15 cellular contexts compared by ENCODE assay signal in genomic region chr17:57090560-57091185, GRCh38. TPM values are rescaled to one million over a fixed set of nuclear protein-coding genes. Genes with fewer than 3 reads are reported as not detected.
DNase-seq lines count a peak whose midpoint lies in the region; ATAC-seq, FAIRE-seq and TF ChIP-seq lines count a peak whose summit lies in the region.
"Had no signal": no experiment of that assay in that cellular context is flagged by ENCODE, and none has a peak within 500 bp of the region (broad histone marks: within the 10 kb centered on the region; RNA-seq: fewer than 3 reads in every experiment).

No MANE protein-coding gene starts in this region.

- CTCF ChIA-PET in HepG2 (lab: Yijun Ruan, JAX; ENCODE audit: low intra/inter-chr PET ratio, low total read pairs) = no interaction called here

- POLR2A ChIA-PET in HepG2 (lab: Yijun Ruan, JAX) = interaction anchor here (0.6 kb wide), 1 partner anchor 487 kb away, joined by 3 read pairs; no protein-coding TSS in a partner anchor

- H3K79me2 ChIP-seq in HepG2 (ENCODE audit: insufficient read depth, low read length) = peaks cover 97% of the 10 kb centered on the region

- H3K27ac ChIP-seq in HepG2 (ENCODE audit: extremely low read length, insufficient read depth, low read length) (no peak overlapping the region), right lobe of liver (peak overlapping the region in 1 of 3 donors; percentile 25), esophagus (ENCODE audit: low read depth in 2 of 2, low read length in 1 of 2) (peak overlapping the region; percentile 53 to 66), muscle layer of duodenum (ENCODE audit: low read length) (peak overlapping the region; percentile 86)
- H3K27ac ChIP-seq: brain microvascular endothelial cell, foreskin keratinocyte had no signal

- peaks cover 80% of the 10 kb centered on the region for H3K4me1 ChIP-seq in HepG2 (ENCODE audit: insufficient read depth, low read length)
- H3K4me1 ChIP-seq in right lobe of liver = peaks cover 0 to 58% (median 28%) of the 10 kb centered on the region in 4 donors
- H3K4me1 ChIP-seq in esophagus (ENCODE audit: control insufficient read depth in 2 of 2, insufficient read depth in 2 of 2, low read length in 1 of 2) = peaks cover 2 to 11% of the 10 kb centered on the region in 2 donors
- peaks cover 24 to 46% of the 10 kb centered on the region in 2 donors for H3K4me1 ChIP-seq in muscle layer of duodenum (ENCODE audit: control insufficient read depth in 1 of 2, insufficient read depth in 2 of 2, low read length in 2 of 2)

- no peak for TF ChIP-seq POLR2A in HepG2 (IDR thresholded peaks at IDR 0.05; ENCODE audit: insufficient read depth in 1 of 2, low read depth in 2 of 2, low read length in 2 of 2)
- TF ChIP-seq POLR2A in right lobe of liver (IDR thresholded peaks at IDR 0.05) = no peak

- H3K9ac ChIP-seq in HepG2 (ENCODE audit: insufficient read depth, low read depth, low read length) = no peak overlapping the region

- H3K4me3 ChIP-seq in HepG2 (replicated peaks in 1 of 3; ENCODE audit: insufficient read depth in 1 of 3, low read depth in 2 of 3, low read length in 3 of 3) = no peak overlapping the region
- H3K4me3 ChIP-seq in right lobe of liver = no peak overlapping the region
- no peak overlapping the region for H3K4me3 ChIP-seq in esophagus (ENCODE audit: low read depth in 1 of 2, low read length in 2 of 2)
- no peak overlapping the region for H3K4me3 ChIP-seq in muscle layer of duodenum (ENCODE audit: low read depth in 1 of 2, low read length in 2 of 2)

- TF ChIP-seq EP300 in HepG2 (IDR thresholded peaks at IDR 0.05; ENCODE audit: low read depth in 2 of 2, low read length in 2 of 2) = no peak
- TF ChIP-seq EP300 in HepG2 (CRISPR knock-in tag; IDR thresholded peaks at IDR 0.05; ENCODE audit: borderline replicate concordance) = no peak

- in situ Hi-C loops in HepG2 (cut with HindIII; ENCODE audit: extremely low pct_ligation_motif_present, low pct_unique_long_range_greater_than_20kb) = no loop called here

- TF ChIP-seq RAD21 in HepG2 (CRISPR knock-in tag; IDR thresholded peaks at IDR 0.05) = no peak

- H3K36me3 ChIP-seq in HepG2 (replicated peaks in 1 of 2; ENCODE audit: control insufficient read depth in 1 of 2, insufficient read depth in 2 of 2, low read length in 2 of 2) (peaks cover 2 to 29% of the 10 kb centered on the region in 2 experiments; a peak in 2 of 5 replicates), right lobe of liver (no peaks in the 10 kb centered on the region), esophagus (ENCODE audit: control insufficient read depth in 2 of 2, insufficient read depth in 2 of 2, low read length in 1 of 2) (no peaks in the 10 kb centered on the region), muscle layer of duodenum (ENCODE audit: control insufficient read depth in 1 of 2, insufficient read depth in 2 of 2, low read length in 2 of 2) (no peaks in the 10 kb centered on the region)
- H3K36me3 ChIP-seq: brain microvascular endothelial cell had no signal

- TF ChIP-seq CTCF in HepG2 (CRISPR knock-in tag; IDR thresholded peaks at IDR 0.05) (no peak), right lobe of liver (IDR thresholded peaks at IDR 0.05) (no peak)

- BruUV-seq in HepG2 (replicated peaks; lab: Mats Ljungman, UMichigan) = no TSS peak

- no peak for DNase-seq in HepG2 (ENCODE audit: low spot score)
- no peak for DNase-seq in right lobe of liver
- DNase-seq in KG1 (lab: John Stamatoyannopoulos, UW) = no peak
- DNase-seq in NK-92 (lab: John Stamatoyannopoulos, UW; ENCODE audit: unreplicated experiment) = no peak
- DNase-seq in activated naive CD4-positive, alpha-beta T cell treated with anti-CD3 and anti-CD28 coated beads, Interleukin-2, amount 50 U/mL, for 16 hours = no peak
- no peak for DNase-seq in NCI-H2029 (lab: John Stamatoyannopoulos, UW)
- DNase-seq: ACHN; activated T-cell treated with anti-CD3 and anti-CD28 coated beads, Interleukin-2, amount 50 U/mL, for 1 hour; brain microvascular endothelial cell; foreskin keratinocyte; mesendoderm; NCI-H2081 treated with DMSO at 0.1 percent for 48 hours had no signal

- H3K27me3 ChIP-seq in HepG2 (ENCODE audit: control insufficient read depth in 1 of 2, insufficient read depth in 2 of 2, low read length in 2 of 2) = no peaks in the 10 kb centered on the region; a peak in 1 of 5 replicates
- no peaks in the 10 kb centered on the region for H3K27me3 ChIP-seq in right lobe of liver
- H3K27me3 ChIP-seq in esophagus (ENCODE audit: control insufficient read depth in 1 of 2, insufficient read depth in 2 of 2, low read length in 2 of 2) = no peaks in the 10 kb centered on the region
- H3K27me3 ChIP-seq in muscle layer of duodenum (ENCODE audit: low read depth, low read length) = no peaks in the 10 kb centered on the region
- H3K27me3 ChIP-seq: brain microvascular endothelial cell, foreskin keratinocyte had no signal

- no peak for FAIRE-seq in HepG2 (lab: Jason Lieb, UNC)

- H2AFZ ChIP-seq in HepG2 (ENCODE audit: low read length) = no peak overlapping the region

- 87% methylated on average over 4 of the region's 4 CpGs for WGBS in HepG2 (ENCODE audit: low lambda C conversion rate)
- 36% methylated on average over 3 of the region's 4 CpGs for WGBS in right lobe of liver (ENCODE audit: insufficient coverage, low coverage, low lambda C conversion rate, missing lambda C conversion rate)
- 42 to 46% methylated on average over 4 of the region's 4 CpGs for WGBS in esophagus, 2 donors

- peaks cover 82% of the 10 kb centered on the region for H4K20me1 ChIP-seq in HepG2 (ENCODE audit: insufficient read depth, low read length)

- ATAC-seq in HepG2 (no peak), right lobe of liver (no peak)
- ATAC-seq: foreskin keratinocyte, Panc1 had no signal

- H3K4me2 ChIP-seq in HepG2 (ENCODE audit: low read depth, low read length) = no peak overlapping the region

- no peaks in the 10 kb centered on the region for H3K9me3 ChIP-seq in HepG2 (ENCODE audit: low read length)
- H3K9me3 ChIP-seq in right lobe of liver = no peaks in the 10 kb centered on the region
- H3K9me3 ChIP-seq in esophagus (ENCODE audit: control insufficient read depth in 2 of 2, insufficient read depth in 1 of 2, low read depth in 1 of 2, low read length in 1 of 2) = no peaks in the 10 kb centered on the region
- no peaks in the 10 kb centered on the region for H3K9me3 ChIP-seq in muscle layer of duodenum (ENCODE audit: control insufficient read depth in 1 of 2, low read length in 2 of 2)

- intact Hi-C loops in HepG2 (cut with micrococcal nuclease; ENCODE audit: unreplicated experiment) = no loop called here
- intact Hi-C loops in right lobe of liver (cut with DNase I) = no loop called here

TF ChIP-seq in HepG2, 621 proteins besides CTCF, POLR2A, EP300 and RAD21:
- TF ChIP-seq DR1 (CRISPR knock-in tag; IDR thresholded peaks at IDR 0.05) (0 out of 2 replicates have a peak, but pooled peaks have one; percentile 21), RBM22 (optimal IDR thresholded peaks at IDR 0.05; ENCODE audit: low read length) (peak; percentile 74), ZNF230 (CRISPR knock-in tag; IDR thresholded peaks at IDR 0.05) (no peak)
TF ChIP-seq in HepG2: peak in this region for 2.

RNA-seq across cellular contexts. Expression of gene AKAP1, which starts 5.6 kb away (rescaled TPM):
- total RNA-seq in HepG2 (2016; rRNA removed; fragmentation: Illumina TruSeq; extraction: Trizol) (46.4 and 101 TPM in 2 replicates), right lobe of liver (10 to 100 TPM; 31.2 to 58.5 (median 43.1) TPM)
- total RNA-seq in HepG2 (2016; cell fraction: cytosol; rRNA removed; fragmentation: Illumina TruSeq; extraction: Trizol; ENCODE audit: low read depth) = 18.6 and 20.2 TPM in 2 replicates
- 43.3 and 95.2 TPM in 2 replicates for total RNA-seq in HepG2 (2016; cell fraction: insoluble cytoplasmic fraction; rRNA removed; fragmentation: Illumina TruSeq; extraction: Trizol)
- total RNA-seq in HepG2 (2016; cell fraction: membrane; rRNA removed; fragmentation: Illumina TruSeq; extraction: Trizol) = 44.9 and 47.5 TPM in 2 replicates
- total RNA-seq in HepG2 (2016; cell fraction: nucleus; rRNA removed; fragmentation: Illumina TruSeq; extraction: Trizol) = 119 and 142 TPM in 2 replicates
- polyA plus RNA-seq in HepG2 (2011; rRNA removed) (131 and 136 TPM in 2 replicates), esophagus (10 to 100 TPM; 15.1 to 27.8 TPM)
- polyA plus RNA-seq in HepG2 (2011; cell fraction: cytosol; rRNA removed) = 93.5 and 109 TPM in 2 replicates
- polyA plus RNA-seq in HepG2 (2011; cell fraction: nucleus; rRNA removed) = 234 and 300 TPM in 2 replicates
- 66.3 and 68.8 TPM in 2 replicates for polyA plus RNA-seq in HepG2 (2012)
- 8.4 and 10.9 TPM in 2 replicates for polyA plus RNA-seq in HepG2 (2016; cell fraction: cytosol; fragmentation: Illumina TruSeq; extraction: Trizol; ENCODE audit: low read depth)
- 34.0 and 34.5 TPM in 2 replicates for polyA plus RNA-seq in HepG2 (2016; cell fraction: insoluble cytoplasmic fraction; fragmentation: Illumina TruSeq; extraction: Trizol; ENCODE audit: low read depth)
- 17.7 and 18.8 TPM in 2 replicates for polyA plus RNA-seq in HepG2 (2016; cell fraction: membrane; fragmentation: Illumina TruSeq; extraction: Trizol; ENCODE audit: low read depth)
- 141 and 146 TPM in 2 replicates for polyA plus RNA-seq in HepG2 (2016; cell fraction: nucleus; fragmentation: Illumina TruSeq; extraction: Trizol; ENCODE audit: insufficient read depth, low read depth)
- 127 and 335 TPM in 2 replicates for polyA minus RNA-seq in HepG2 (2011; rRNA and poly(A)+ RNA removed; ENCODE audit: low replicate concordance)
- polyA minus RNA-seq in HepG2 (2011; cell fraction: cytosol; rRNA and poly(A)+ RNA removed) = 101 and 127 TPM in 2 replicates
- 78.2 and 99.9 TPM in 2 replicates for polyA minus RNA-seq in HepG2 (2011; cell fraction: nucleus; rRNA and poly(A)+ RNA removed)
